In the genomic region with DNA sequence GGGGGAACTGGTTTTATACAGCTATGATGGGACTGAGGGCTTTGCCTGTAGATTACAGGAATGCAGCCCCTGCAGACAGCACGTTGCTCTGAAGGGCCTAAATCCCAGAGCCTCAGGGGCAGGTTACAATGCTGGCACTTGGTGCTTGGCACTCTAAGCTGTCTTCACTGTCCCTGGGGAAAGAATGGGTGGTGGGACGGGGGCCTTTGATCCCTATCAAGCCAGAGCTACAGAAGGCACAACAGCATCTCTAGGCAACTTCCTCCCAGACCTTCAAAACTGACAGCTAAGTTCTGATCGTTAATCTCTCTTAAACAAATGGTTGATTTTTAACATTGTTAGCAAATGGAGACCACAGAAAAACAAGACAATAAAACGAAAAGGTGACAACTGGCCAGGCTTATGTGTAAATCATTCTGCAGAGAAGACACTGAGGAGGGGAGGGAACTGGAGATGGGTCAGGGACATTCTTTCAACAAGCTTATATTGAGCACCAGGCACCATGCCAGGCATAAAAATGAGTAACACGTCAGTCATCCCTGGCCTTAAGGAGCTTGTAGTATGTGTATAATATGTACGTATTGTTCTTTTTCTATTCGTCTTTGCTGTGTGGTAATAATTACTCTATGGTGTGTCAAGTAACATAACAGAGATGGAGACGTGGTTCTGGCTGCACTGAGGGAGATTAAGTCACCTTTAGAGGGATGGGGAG, we compare ENCODE assay signal across 12 cellular contexts. TPM values are rescaled to one million over a fixed set of nuclear protein-coding genes. Genes with fewer than 3 reads are reported as not detected.
DNase-seq lines count a peak whose midpoint lies in the region; ATAC-seq and TF ChIP-seq lines count a peak whose summit lies in the region.
"Had no signal": no experiment of that assay in that cellular context is flagged by ENCODE, and none has a peak within 500 bp of the region (broad histone marks: within the 10 kb centered on the region; RNA-seq: fewer than 3 reads in every experiment).

No MANE protein-coding gene starts in this region.

- H3K27me3 ChIP-seq in ACC112 (ENCODE audit: insufficient read depth, low read length) = no peaks in the 10 kb centered on the region

- CTCF ChIA-PET in HEK293 (lab: Yijun Ruan, JAX) = no interaction called here

- H3K36me3 ChIP-seq in ACC112 (ENCODE audit: insufficient read depth, low read length) (peaks cover 16% of the 10 kb centered on the region), HEK293 (ENCODE audit: control insufficient read depth in 2 of 2, insufficient read depth in 1 of 2, low read length in 2 of 2) (no peaks in the 10 kb centered on the region)

- no peaks in the 10 kb centered on the region for H3K9me3 ChIP-seq in HEK293 (ENCODE audit: control insufficient read depth, insufficient read depth, low read depth, low read length)

- intact Hi-C loops in Right ventricle myocardium superior (cut with DNase I) = no loop called here

- H3K4me3 ChIP-seq in ACC112 (ENCODE audit: low read depth, low read length) = no peak overlapping the region
- no peak overlapping the region for H3K4me3 ChIP-seq in HEK293 (ENCODE audit: low read depth, low read length)
- H3K4me3 ChIP-seq in foreskin fibroblast (ENCODE audit: low read depth in 1 of 2, low read length in 2 of 2) = no peak overlapping the region

- no peaks in the 10 kb centered on the region for H3K79me2 ChIP-seq in ACC112 (ENCODE audit: control insufficient read depth, insufficient read depth, low read length, unreplicated experiment)
- H3K79me2 ChIP-seq: parathyroid adenoma had no signal

- ATAC-seq in Right ventricle myocardium superior (ENCODE audit: poor library complexity) (no peak), HG03354 (IDR thresholded peaks at IDR 0.05; ENCODE audit: poor library complexity, severe bottlenecking, unreplicated experiment) (no peak)
- ATAC-seq: effector memory CD8-positive, alpha-beta T cell had no signal

- H3K27ac ChIP-seq in ACC112 (ENCODE audit: low read depth, low read length) (peak overlapping the region; percentile 70), HEK293 (ENCODE audit: extremely low read depth, low read depth, low read length) (no peak overlapping the region)
- H3K27ac ChIP-seq: parathyroid adenoma had no signal

- DNase-seq in T1000 (lab: John Stamatoyannopoulos, UW) (peak; percentile 49), foreskin fibroblast (peak; percentile 93 to 96), Right ventricle myocardium superior (no peak), NCI-H748 treated with DMSO at 0.1 percent for 48 hours (lab: John Stamatoyannopoulos, UW) (no peak)
- no peak for DNase-seq in activated CD4-positive, alpha-beta T cell treated with anti-CD3 and anti-CD28 coated beads for 4 hours
- DNase-seq: effector memory CD8-positive, alpha-beta T cell; left cardiac atrium; T-helper 1 cell had no signal

- H3K4me1 ChIP-seq in ACC112 (ENCODE audit: control insufficient read depth, insufficient read depth, low read length, unreplicated experiment) = peaks cover 17% of the 10 kb centered on the region
- no peaks in the 10 kb centered on the region for H3K4me1 ChIP-seq in HEK293 (ENCODE audit: control insufficient read depth, insufficient read depth, low read length)
- H3K4me1 ChIP-seq: parathyroid adenoma had no signal

- TF ChIP-seq CTCF in HEK293 (tag by site-specific recombination; IDR thresholded peaks at IDR 0.05) (no peak), foreskin fibroblast (IDR thresholded peaks at IDR 0.05; ENCODE audit: low read depth, low read length) (no peak)

- POLR2A ChIA-PET in HEK293 (lab: Yijun Ruan, JAX) = no interaction called here

- no peak overlapping the region for H2AFZ ChIP-seq in ACC112 (ENCODE audit: low read length, unreplicated experiment)
- H2AFZ ChIP-seq: parathyroid adenoma had no signal

TF ChIP-seq in HEK293, 187 proteins besides CTCF, POLR2A, EP300 and RAD21:
- TF ChIP-seq ZBTB48 (tag by site-specific recombination; IDR thresholded peaks at IDR 0.05) (peak; percentile 85), EGR2 (tag by site-specific recombination; IDR thresholded peaks at IDR 0.05; ENCODE audit: low read depth) (no peak)
TF ChIP-seq in HEK293: peak in this region for 1.

RNA-seq across cellular contexts. Expression of gene CA12, which starts 49.1 kb away (rescaled TPM):
- 0.27 TPM for total RNA-seq in Right ventricle myocardium superior

RNA-seq across cellular contexts. Expression of gene APH1B, which starts 55.1 kb away (rescaled TPM):
- 7.1 TPM for total RNA-seq in Right ventricle myocardium superior

Comparison
In these comparisons a context has a peak if more than half of its experiments do, and no peak if none do; other contexts are left out.
1. DNase-seq: peak in T1000 (single experiment) and foreskin fibroblast (2 of 2); none in activated CD4-positive, alpha-beta T cell treated with anti-CD3 and anti-CD28 coated beads for 4 hours (0 of 2), Right ventricle myocardium superior (single experiment) and NCI-H748 treated with DMSO at 0.1 percent for 48 hours (single experiment).